16 cellular contexts compared by ENCODE assay signal in the genomic region with DNA sequence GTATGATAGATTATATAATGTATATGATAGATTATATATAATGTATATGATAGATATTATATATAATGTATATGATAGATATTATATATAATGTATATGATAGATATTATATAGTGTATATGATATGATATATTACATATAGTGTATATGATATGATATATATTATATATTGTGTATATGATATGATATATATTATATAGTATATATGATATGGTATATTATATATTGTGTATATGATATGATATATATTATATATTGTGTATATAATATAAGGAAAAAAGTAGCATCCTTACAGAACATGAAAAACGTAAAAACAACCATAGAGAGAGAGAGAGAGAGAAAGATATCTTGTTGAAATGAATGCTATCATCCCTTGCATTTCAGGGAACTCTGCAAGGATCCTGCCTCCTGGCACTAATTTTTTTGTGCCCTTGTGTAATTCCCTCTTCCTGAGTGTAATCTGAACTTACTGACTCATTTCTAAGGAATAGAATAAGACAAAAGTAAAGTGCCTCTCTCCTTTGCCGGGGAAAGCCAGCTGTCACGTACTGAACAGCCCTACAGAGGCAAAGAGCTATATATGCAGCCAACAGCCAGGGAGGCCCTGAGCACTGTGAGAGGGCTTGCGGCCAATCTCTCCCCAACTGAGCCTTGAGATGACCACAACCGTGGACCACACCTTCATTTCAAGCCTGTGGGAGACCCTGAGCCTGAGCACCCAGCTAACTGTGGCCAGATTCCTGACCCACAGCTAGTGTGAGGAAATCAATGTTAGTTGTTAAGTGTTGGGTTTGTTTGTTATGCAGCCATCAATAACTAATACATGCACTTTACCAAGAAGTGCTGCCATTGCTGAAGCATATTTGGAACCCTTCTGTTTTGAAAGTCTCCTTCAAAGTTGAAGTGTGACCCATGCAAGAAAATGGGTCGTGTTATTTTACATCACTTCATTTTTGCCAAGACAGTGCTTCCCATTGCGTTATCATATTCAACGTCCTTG.
DNase-seq lines count a peak whose midpoint lies in the region; ATAC-seq, FAIRE-seq and TF ChIP-seq lines count a peak whose summit lies in the region.
"Had no signal": no experiment of that assay in that cellular context is flagged by ENCODE, and none has a peak within 500 bp of the region (broad histone marks: within the 10 kb centered on the region; RNA-seq: fewer than 3 reads in every experiment).

No MANE protein-coding gene starts in this region.

- H3K4me1 ChIP-seq in A673 (ENCODE audit: insufficient read depth, low read length, poor library complexity, severe bottlenecking) (peaks cover under 1% of the 10 kb centered on the region), adipocyte (ENCODE audit: control insufficient read depth, insufficient read depth, low read length) (peaks cover 14% of the 10 kb centered on the region), foreskin keratinocyte (peaks cover 2% of the 10 kb centered on the region)

- ATAC-seq in foreskin keratinocyte (peak; percentile 22), omental fat pad (ENCODE audit: low FRiP score) (no peak)
- ATAC-seq: esophagus mucosa had no signal

- peak; percentile 20 for FAIRE-seq in H54 (lab: Jason Lieb, UNC)

- H3K27me3 ChIP-seq in A673 (replicated peaks; ENCODE audit: insufficient read depth, low read depth, low read length, poor library complexity) (no peaks in the 10 kb centered on the region), adipocyte (replicated peaks; ENCODE audit: control insufficient read depth, insufficient read depth, low read length) (no peaks in the 10 kb centered on the region), foreskin keratinocyte (no peaks in the 10 kb centered on the region)

- no TSS peak for BruUV-seq in A673 (replicated peaks; lab: Mats Ljungman, UMichigan)

- no peaks in the 10 kb centered on the region for H3K9me3 ChIP-seq in A673 (ENCODE audit: low read depth, low read length, poor library complexity, severe bottlenecking)
- no peaks in the 10 kb centered on the region for H3K9me3 ChIP-seq in adipocyte (ENCODE audit: control insufficient read depth, low read length)

- TF ChIP-seq CTCF in A673 (conservative IDR thresholded peaks at IDR 0.05; ENCODE audit: low read depth, low read length) (no peak), foreskin keratinocyte (conservative IDR thresholded peaks at IDR 0.05) (no peak), omental fat pad (IDR thresholded peaks at IDR 0.05) (no peak)

- H3K4me3 ChIP-seq in A673 (ENCODE audit: low read depth, low read length, poor library complexity, severe bottlenecking), result no peak overlapping the region
- H3K4me3 ChIP-seq in adipocyte (ENCODE audit: low read length), result no peak overlapping the region

- peak; percentile 52 for DNase-seq in A673 (ENCODE audit: low spot score)
- DNase-seq in H54 (ENCODE audit: insufficient read length, low spot score), result no peak
- DNase-seq in adipocyte (ENCODE audit: low read depth), result peak; percentile 87
- DNase-seq in foreskin keratinocyte, result no peak
- no peak for DNase-seq in omental fat pad (ENCODE audit: low spot score)
- no peak for DNase-seq in GM19238 (ENCODE audit: insufficient read length, low spot score)
- no peak for DNase-seq in T1000 (lab: John Stamatoyannopoulos, UW)
- no peak for DNase-seq in middle frontal gyrus (ENCODE audit: extremely low spot score, low spot score)
- DNase-seq: activated B cell treated with CpG ODN at 0.5 μM for 24 hours; activated T-cell treated with anti-CD3 and anti-CD28 coated beads, Interleukin-2, amount 50 U/mL, for 24 hours; central memory CD4-positive, alpha-beta T cell; GOT3; Karpas-422; naive B cell; NCI-H2227 treated with DMSO at 0.1 percent for 48 hours had no signal

- POLR2A ChIA-PET in A673 (lab: Charles Lee; ENCODE audit: low non-redundant PET), result no interaction called here

- H3K36me3 ChIP-seq in A673 (ENCODE audit: insufficient read depth, low read length, poor library complexity, severe bottlenecking), result no peaks in the 10 kb centered on the region
- H3K36me3 ChIP-seq in adipocyte (ENCODE audit: control insufficient read depth, insufficient read depth, low read length, severe bottlenecking), result no peaks in the 10 kb centered on the region

- CTCF ChIA-PET in A673 (lab: Charles Lee), result no interaction called here

- H3K27ac ChIP-seq in A673 (ENCODE audit: low read depth, low read length, poor library complexity, severe bottlenecking) (no peak overlapping the region), foreskin keratinocyte (no peak overlapping the region)

- intact Hi-C loops in A673 (cut with micrococcal nuclease; ENCODE audit: unreplicated experiment), result no loop called here

- no peak for TF ChIP-seq POLR2A in H54 (IDR thresholded peaks at IDR 0.05; ENCODE audit: low read depth, low read length)

- no peak overlapping the region for H3K9ac ChIP-seq in adipocyte (ENCODE audit: low read length)

Comparison
In these comparisons a context has a peak if more than half of its experiments do, and no peak if none do; other contexts are left out.
1. DNase-seq: peak in A673 (single experiment) and adipocyte (single experiment); none in H54 (single experiment), foreskin keratinocyte (0 of 2), omental fat pad (single experiment), GM19238 (single experiment), T1000 (single experiment) and middle frontal gyrus (single experiment).